In genomic region chr7:111865430-111865829, GRCh38 we compare ENCODE assay signal across 15 cellular contexts.
DNase-seq lines count a peak whose midpoint lies in the region; ATAC-seq and TF ChIP-seq lines count a peak whose summit lies in the region.
"Had no signal": no experiment of that assay in that cellular context is flagged by ENCODE, and none has a peak within 500 bp of the region (broad histone marks: within the 10 kb centered on the region; RNA-seq: fewer than 3 reads in every experiment).

No MANE protein-coding gene starts in this region.

- in situ Hi-C loops in GM13976 (cut with MboI; ENCODE audit: low sequenced_read_pairs, unreplicated experiment): no loop called here

- no peak for TF ChIP-seq EP300 in esophagus muscularis mucosa (IDR thresholded peaks at IDR 0.05)

- peak; percentile 22 for DNase-seq in NCI-H69 (lab: John Stamatoyannopoulos, UW)
- peak; percentile 70 for DNase-seq in esophagus muscularis mucosa (ENCODE audit: extremely low spot score)
- DNase-seq in left colon: no peak
- no peak for DNase-seq in hypothalamus (lab: John Stamatoyannopoulos, UW)
- no peak for DNase-seq in GM13976 (ENCODE audit: low spot score)
- no peak for DNase-seq in globus pallidus (ENCODE audit: low spot score)
- DNase-seq in cardiac septum (ENCODE audit: low spot score): no peak
- DNase-seq: Caco-2; CD8-positive, alpha-beta memory T cell; DND-41; GDM1; GM23248; KBM-7 had no signal

- no peaks in the 10 kb centered on the region for H3K27me3 ChIP-seq in esophagus muscularis mucosa
- no peaks in the 10 kb centered on the region for H3K27me3 ChIP-seq in stomach smooth muscle (ENCODE audit: control insufficient read depth in 1 of 2, insufficient read depth in 2 of 2, low read length in 2 of 2)

- peak; percentile 24 for ATAC-seq in left colon

- intact Hi-C loops in esophagus muscularis mucosa (cut with DNase I): loop anchor here (10.0 kb wide), 1 partner anchor 101 kb away; no protein-coding TSS in a partner anchor
- intact Hi-C loops in left colon (cut with DNase I, micrococcal nuclease): no loop called here
- intact Hi-C loops in cardiac septum (cut with DNase I): no loop called here

- TF ChIP-seq CTCF in esophagus muscularis mucosa (IDR thresholded peaks at IDR 0.05) (no peak), GM13976 (IDR thresholded peaks at IDR 0.05; ENCODE audit: borderline replicate concordance, control extremely low read depth, extremely low read depth, insufficient read depth, missing control alignments) (no peak)

- H3K27ac ChIP-seq in esophagus muscularis mucosa (replicated peaks in 1 of 4) (peak overlapping the region in 1 of 4 donors; percentile 2), stomach smooth muscle (ENCODE audit: low read length) (peak overlapping the region; percentile 41)
- H3K27ac ChIP-seq: GM23248 had no signal

- H3K4me3 ChIP-seq in esophagus muscularis mucosa (no peak overlapping the region), stomach smooth muscle (ENCODE audit: low read length in 2 of 2) (no peak overlapping the region)
- H3K4me3 ChIP-seq: GM23248, HAP-1 had no signal

- no peaks in the 10 kb centered on the region for H3K9me3 ChIP-seq in esophagus muscularis mucosa
- H3K9me3 ChIP-seq in stomach smooth muscle (ENCODE audit: control insufficient read depth in 2 of 2, low read length in 2 of 2): no peaks in the 10 kb centered on the region
- H3K9me3 ChIP-seq: Caco-2, HAP-1 had no signal

- H3K4me1 ChIP-seq in esophagus muscularis mucosa: peaks cover 0 to 21% (median 4%) of the 10 kb centered on the region in 4 donors
- H3K4me1 ChIP-seq in stomach smooth muscle (ENCODE audit: control insufficient read depth, insufficient read depth, low read length): no peaks in the 10 kb centered on the region
- H3K4me1 ChIP-seq: Caco-2, HAP-1 had no signal

- no peak for TF ChIP-seq POLR2A in esophagus muscularis mucosa (IDR thresholded peaks at IDR 0.05; ENCODE audit: low read depth)

- 47% methylated on average over 1 of the region's 1 CpG for WGBS in esophagus muscularis mucosa

- no peak overlapping the region for H3K9ac ChIP-seq in stomach smooth muscle (ENCODE audit: low read length in 2 of 2)
- H3K9ac ChIP-seq: GM23248 had no signal

- peaks cover 0 to 42% (median 8%) of the 10 kb centered on the region in 4 donors for H3K36me3 ChIP-seq in esophagus muscularis mucosa
- peaks cover 10 to 13% of the 10 kb centered on the region in 2 donors for H3K36me3 ChIP-seq in stomach smooth muscle (ENCODE audit: control insufficient read depth in 2 of 2, insufficient read depth in 2 of 2, low read length in 2 of 2)
- H3K36me3 ChIP-seq: HAP-1 had no signal

Comparison
In these comparisons a context has a peak if more than half of its experiments do, and no peak if none do; other contexts are left out.
1. DNase-seq: peak in NCI-H69 (single experiment) and esophagus muscularis mucosa (single experiment); none in left colon (0 of 2), hypothalamus (0 of 51), GM13976 (single experiment), globus pallidus (single experiment) and cardiac septum (single experiment).